ENCODE assay signal across 13 cellular contexts in genomic region chr6:21873562-21873961, GRCh38.
DNase-seq lines count a peak whose midpoint lies in the region; ATAC-seq and TF ChIP-seq lines count a peak whose summit lies in the region.
"Had no signal": no experiment of that assay in that cellular context is flagged by ENCODE, and none has a peak within 500 bp of the region (broad histone marks: within the 10 kb centered on the region; RNA-seq: fewer than 3 reads in every experiment).

No MANE protein-coding gene starts in this region.

- H3K4me3 ChIP-seq in SJSA1 (no peak overlapping the region), fibroblast of pulmonary artery (replicated peaks; ENCODE audit: low read depth, low read length) (no peak overlapping the region), gastrocnemius medialis (no peak overlapping the region)
- H3K4me3 ChIP-seq: GM12878 had no signal

- DNase-seq in ELR (ENCODE audit: low read depth) (peak; percentile 56), SJSA1 (ENCODE audit: low read depth in 1 of 2, low spot score in 2 of 2) (peak; percentile 39 to 47), fibroblast of pulmonary artery (ENCODE audit: low read depth) (peak; percentile 96), gastrocnemius medialis (peak; percentile 7 to 25), GM20000 (ENCODE audit: low spot score) (no peak), NCI-H1092 (lab: John Stamatoyannopoulos, UW) (no peak)
- DNase-seq: activated CD8-positive, alpha-beta memory T cell treated with anti-CD3 and anti-CD28 coated beads, Interleukin-2, amount 50 U/mL, for 48 hours; Caco-2; Kasumi-1; naive thymus-derived CD4-positive, alpha-beta T cell had no signal

- TF ChIP-seq POLR2A in gastrocnemius medialis (IDR thresholded peaks at IDR 0.05) = no peak

- H3K4me1 ChIP-seq in SJSA1 (replicated peaks) = peaks cover 13% of the 10 kb centered on the region
- no peaks in the 10 kb centered on the region for H3K4me1 ChIP-seq in gastrocnemius medialis
- H3K4me1 ChIP-seq: Caco-2 had no signal

- H3K36me3 ChIP-seq in SJSA1 (no peaks in the 10 kb centered on the region), gastrocnemius medialis (no peaks in the 10 kb centered on the region)

- H3K9me3 ChIP-seq in SJSA1 (replicated peaks) (no peaks in the 10 kb centered on the region; the same call in 1 of the 2 replicates), gastrocnemius medialis (no peaks in the 10 kb centered on the region)
- H3K9me3 ChIP-seq: Caco-2 had no signal

- no peak overlapping the region for H3K27ac ChIP-seq in SJSA1
- no peak overlapping the region for H3K27ac ChIP-seq in gastrocnemius medialis

- intact Hi-C loops in gastrocnemius medialis (cut with DNase I; ENCODE audit: low total_unique reads) = no loop called here

- in situ Hi-C loops in gastrocnemius medialis (cut with MboI; ENCODE audit: low sequenced_read_pairs in 4 of 4) = no loop called here

- H3K27me3 ChIP-seq in SJSA1 (replicated peaks) (no peaks in the 10 kb centered on the region), gastrocnemius medialis (no peaks in the 10 kb centered on the region)

- ATAC-seq in gastrocnemius medialis (peak in 1 of 2 donors; percentile 27), GM18502 (IDR thresholded peaks at IDR 0.05; ENCODE audit: poor library complexity, unreplicated experiment) (no peak), HG02970 (IDR thresholded peaks at IDR 0.05; ENCODE audit: low FRiP score, unreplicated experiment) (no peak)
- ATAC-seq: GM12878; naive thymus-derived CD4-positive, alpha-beta T cell had no signal

- TF ChIP-seq CTCF in fibroblast of pulmonary artery (IDR thresholded peaks at IDR 0.05; ENCODE audit: low read length, missing control alignments) (no peak), gastrocnemius medialis (IDR thresholded peaks at IDR 0.05 in 4 of 5, conservative IDR thresholded peaks at IDR 0.05 in 1 of 5) (no peak), GM20000 (IDR thresholded peaks at IDR 0.05; ENCODE audit: extremely low read depth, missing control alignments) (no peak)

Comparison
In these comparisons a context has a peak if more than half of its experiments do, and no peak if none do; other contexts are left out.
1. DNase-seq: peak in ELR (single experiment), SJSA1 (2 of 2), fibroblast of pulmonary artery (single experiment) and gastrocnemius medialis (2 of 2); none in GM20000 (single experiment) and NCI-H1092 (single experiment).